Comparison of ENCODE assay signal across 11 cellular contexts in the genomic region with DNA sequence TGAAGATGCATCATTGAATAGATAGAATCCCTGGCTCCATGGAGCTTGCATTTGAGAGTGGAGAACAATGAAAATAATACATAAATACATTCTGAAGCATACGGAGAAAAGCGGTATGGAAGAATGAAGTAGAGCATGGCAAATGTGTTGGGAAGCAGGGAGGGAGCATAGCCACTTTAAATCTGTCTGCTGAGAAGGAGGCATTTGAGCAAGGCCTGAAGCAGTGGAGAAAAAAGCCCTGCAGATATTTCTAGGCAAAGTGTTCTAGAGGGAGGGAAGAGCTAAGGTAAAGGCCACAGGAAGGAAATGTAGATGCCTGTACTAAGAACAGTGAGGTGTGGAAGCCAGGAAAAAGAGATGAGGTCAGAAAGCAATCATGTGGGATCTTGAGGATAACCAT.
"Had no signal": no experiment of that assay in that cellular context is flagged by ENCODE, and none has a peak within 500 bp of the region (broad histone marks: within the 10 kb centered on the region; RNA-seq: fewer than 3 reads in every experiment).

No MANE protein-coding gene starts in this region.

- H3K4me3 ChIP-seq: GM23248, GM23338, HAP-1 had no signal

- DNase-seq: GM23248, GOT3, H7, H9, HCEC 1CT, HFFc6 had no signal

- FAIRE-seq: H1, H54 had no signal

- H3K27ac ChIP-seq: GM23248 had no signal

- ATAC-seq: GM23338, HCT116 had no signal
